ENCODE assay signal across 8 cellular contexts in the genomic region with DNA sequence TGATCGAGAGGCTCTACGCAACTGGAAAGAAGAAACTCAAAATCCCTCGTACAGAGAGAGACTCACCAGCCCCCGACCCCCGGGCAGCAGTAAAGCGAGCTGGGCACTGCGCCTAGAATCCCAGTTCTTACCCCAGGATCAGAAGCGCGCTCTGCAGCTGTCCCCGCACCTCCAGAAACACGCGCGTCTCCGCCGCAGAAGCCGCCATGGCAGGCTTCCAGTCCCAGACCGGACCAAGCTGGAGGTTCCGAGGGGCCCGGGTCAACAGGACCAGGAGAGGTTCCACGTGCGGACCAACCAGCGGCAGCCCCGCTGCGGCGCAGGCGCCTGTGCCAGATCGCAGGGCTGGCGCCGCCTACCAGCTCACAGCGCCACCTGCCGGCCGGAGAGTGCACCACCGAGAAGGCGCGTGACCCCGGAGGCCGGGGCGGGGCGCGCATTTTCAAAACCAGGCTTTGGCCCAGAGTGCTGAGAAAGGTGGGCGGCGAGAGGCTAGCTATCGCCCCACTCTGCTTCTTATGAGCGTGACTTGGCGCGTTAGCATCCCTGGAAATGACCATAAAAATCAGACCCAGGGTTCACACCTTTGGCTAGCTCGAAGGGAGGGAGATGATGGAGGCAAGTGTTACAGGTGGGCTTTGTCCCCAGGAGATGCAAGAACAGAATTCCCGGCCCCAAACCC. TPM values are rescaled to one million over a fixed set of nuclear protein-coding genes. Genes with fewer than 3 reads are reported as not detected.
DNase-seq lines count a peak whose midpoint lies in the region; ATAC-seq, FAIRE-seq and TF ChIP-seq lines count a peak whose summit lies in the region.

Gene UBE3D (minus strand): TSS at position 331 of the 682 bp plus-strand sequence. CDS start 123 bp downstream, at position 208.

- ATAC-seq in GM19438 (IDR thresholded peaks at IDR 0.05; ENCODE audit: low read depth, unreplicated experiment) (peak; percentile 52), HG03565 (IDR thresholded peaks at IDR 0.05; ENCODE audit: unreplicated experiment) (peak; percentile 62)

- no peaks in the 10 kb centered on the region for H4K20me1 ChIP-seq in endothelial cell of umbilical vein (replicated peaks; ENCODE audit: control insufficient read depth, extremely low read depth, insufficient read depth, low read length)

- H3K27me3 ChIP-seq in endothelial cell of umbilical vein (ENCODE audit: control insufficient read depth in 2 of 2, insufficient read depth in 2 of 2, low read length in 2 of 2), result no peaks in the 10 kb centered on the region

- peak within 1 kb of the TSS; percentile 36 for H3K27ac ChIP-seq in endothelial cell of umbilical vein (ENCODE audit: insufficient read depth, low read depth, low read length)

- peak; percentile 99 for TF ChIP-seq CTCF in endothelial cell of umbilical vein (IDR thresholded peaks at IDR 0.05; ENCODE audit: extremely low read depth in 1 of 2, insufficient read depth in 1 of 2, low read depth in 1 of 2, low read length in 2 of 2)

- no peaks in the 10 kb centered on the region for H3K9me3 ChIP-seq in endothelial cell of umbilical vein (replicated peaks; ENCODE audit: control insufficient read depth, insufficient read depth, low read length)

- H3K4me3 ChIP-seq in endothelial cell of umbilical vein (replicated peaks in 1 of 3; ENCODE audit: insufficient read depth in 1 of 3, low read depth in 1 of 3, low read length in 3 of 3), result peak within 1 kb of the TSS; percentile 69 to 95 (median 94)

- H3K9ac ChIP-seq in endothelial cell of umbilical vein (replicated peaks; ENCODE audit: extremely low read depth, insufficient read depth, low read length), result peak within 1 kb of the TSS; percentile 88

- peak; percentile 74 for FAIRE-seq in endothelial cell of umbilical vein (lab: Jason Lieb, UNC)

- no peaks in the 10 kb centered on the region for H3K9me1 ChIP-seq in endothelial cell of umbilical vein (replicated peaks; ENCODE audit: control insufficient read depth, extremely low read depth, insufficient read depth, low read length)

- peaks cover 21% of the 10 kb centered on the region for H3K4me1 ChIP-seq in endothelial cell of umbilical vein (ENCODE audit: control insufficient read depth, extremely low read depth, insufficient read depth, low read length)

- no TSS peak for BruUV-seq in endothelial cell of umbilical vein (replicated peaks; lab: Mats Ljungman, UMichigan)

- dilution Hi-C loops in endothelial cell of umbilical vein (cut with MboI; ENCODE audit: extremely low pct_ligation_motif_present, low sequenced_read_pairs), result no loop called here

- H2AFZ ChIP-seq in endothelial cell of umbilical vein (ENCODE audit: low read depth, low read length), result peak within 1 kb of the TSS; percentile 100

- H3K4me2 ChIP-seq in endothelial cell of umbilical vein (ENCODE audit: insufficient read depth, low read length), result peak within 1 kb of the TSS; percentile 94

- POLR2A ChIA-PET in endothelial cell of umbilical vein (lab: Charles Lee), result no interaction called here

- DNase-seq in COR-L47 (lab: John Stamatoyannopoulos, UW), result peak; percentile 75
- peak; percentile 83 for DNase-seq in NOMO-1 treated with DMSO at 0.1 percent for 48 hours (lab: John Stamatoyannopoulos, UW; ENCODE audit: unreplicated experiment)
- peak; percentile 82 for DNase-seq in activated CD8-positive, alpha-beta memory T cell treated with anti-CD3 and anti-CD28 coated beads, Interleukin-2, amount 50 U/mL, for 24 hours (ENCODE audit: extremely low read depth)
- peak; percentile 86 for DNase-seq in endothelial cell of umbilical vein (ENCODE audit: low read depth, low spot score)
- peak; percentile 89 for DNase-seq in mucosa of gallbladder (ENCODE audit: low spot score)
- peak; percentile 92 for DNase-seq in stimulated activated CD8-positive, alpha-beta memory T cell treated with anti-CD3 and anti-CD28 coated beads, Interleukin-4, amount 100 ng/mL, for 24 hours (ENCODE audit: low read depth)

- intact Hi-C loops in endothelial cell of umbilical vein (cut with micrococcal nuclease), result loop anchor here (5.0 kb wide), 2 partner anchors 367 to 472 kb away; partner anchors contain the start of gene ME1

- H3K36me3 ChIP-seq in endothelial cell of umbilical vein (ENCODE audit: control insufficient read depth in 2 of 2, extremely low read depth in 1 of 2, insufficient read depth in 2 of 2, low read length in 2 of 2), result no peaks in the 10 kb centered on the region

- H3K79me2 ChIP-seq in endothelial cell of umbilical vein (ENCODE audit: control insufficient read depth, insufficient read depth, low read length), result peaks cover 3% of the 10 kb centered on the region

- TF ChIP-seq POLR2A in endothelial cell of umbilical vein (IDR thresholded peaks at IDR 0.05; ENCODE audit: low read depth, low read length), result peak; percentile 82

- CTCF ChIA-PET in endothelial cell of umbilical vein (lab: Charles Lee), result interaction anchor here (0.6 to 9.7 kb wide), 64 partner anchors 8 to 836 kb away, joined by 3 to 431 read pairs (median 4); partner anchors contain the start of genes IBTK, PGM3, PRSS35 and RWDD2A

TF ChIP-seq in endothelial cell of umbilical vein, 7 proteins besides CTCF, POLR2A, EP300 and RAD21:
- TF ChIP-seq POLR2AphosphoS5 (IDR thresholded peaks at IDR 0.05; ENCODE audit: insufficient read depth, low read depth, low read length) (peak; percentile 66), GATA2 (IDR thresholded peaks at IDR 0.05; ENCODE audit: insufficient read depth, insufficient read length, low read depth, low read length) (no peak), MYC (IDR thresholded peaks at IDR 0.05; ENCODE audit: low read depth, low read length) (no peak), JUN (IDR thresholded peaks at IDR 0.05; ENCODE audit: borderline replicate concordance, insufficient read depth, insufficient read length, low read depth) (no peak)
- TF ChIP-seq, protein P1, sequence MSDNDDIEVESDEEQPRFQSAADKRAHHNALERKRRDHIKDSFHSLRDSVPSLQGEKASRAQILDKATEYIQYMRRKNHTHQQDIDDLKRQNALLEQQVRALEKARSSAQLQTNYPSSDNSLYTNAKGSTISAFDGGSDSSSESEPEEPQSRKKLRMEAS (IDR thresholded peaks at IDR 0.05; ENCODE audit: insufficient read depth, insufficient read length), result peak; percentile 76

RNA-seq across cellular contexts. Expression of gene UBE3D, which starts in this region (rescaled TPM):
- total RNA-seq in endothelial cell of umbilical vein, result 6.2 and 7.6 TPM in 2 replicates
- polyA plus RNA-seq in endothelial cell of umbilical vein, result 1.3 and 1.9 TPM in 2 replicates
- 2.6 TPM in 2 replicates for polyA plus RNA-seq in endothelial cell of umbilical vein (2011; cell fraction: cytosol; rRNA removed)
- polyA plus RNA-seq in endothelial cell of umbilical vein (2011; cell fraction: nucleus; rRNA removed), result 4.5 and 5.5 TPM in 2 replicates
- polyA plus RNA-seq in endothelial cell of umbilical vein (2012), result 3.8 and 5.0 TPM in 2 replicates
- 3.4 and 4.9 TPM in 2 replicates for polyA minus RNA-seq in endothelial cell of umbilical vein
- polyA minus RNA-seq in endothelial cell of umbilical vein (2011; cell fraction: cytosol; rRNA and poly(A)+ RNA removed), result 4.1 TPM
- 12.6 and 12.9 TPM in 2 replicates for polyA minus RNA-seq in endothelial cell of umbilical vein (2011; cell fraction: nucleus; rRNA and poly(A)+ RNA removed)
- total RNA-seq in mucosa of gallbladder, result 3.6 TPM

Comparison
In these comparisons a context has a peak if more than half of its experiments do, and no peak if none do; other contexts are left out.
1. Peak in every context shown above with its lines: DNase-seq, ATAC-seq, H3K4me3 ChIP-seq and H3K27ac ChIP-seq.